ENCODE assay signal across 11 cellular contexts in genomic region chr7:82600601-82601000, GRCh38.
DNase-seq lines count a peak whose midpoint lies in the region; ATAC-seq and TF ChIP-seq lines count a peak whose summit lies in the region.
"Had no signal": no experiment of that assay in that cellular context is flagged by ENCODE, and none has a peak within 500 bp of the region (broad histone marks: within the 10 kb centered on the region; RNA-seq: fewer than 3 reads in every experiment).

No MANE protein-coding gene starts in this region.

- DNase-seq in NCI-H2107 treated with DMSO at 0.1 percent for 48 hours (lab: John Stamatoyannopoulos, UW; ENCODE audit: unreplicated experiment) (peak; percentile 48), pons (ENCODE audit: low spot score) (peak; percentile 28), NK-92 (lab: John Stamatoyannopoulos, UW; ENCODE audit: unreplicated experiment) (no peak), inferior parietal cortex (ENCODE audit: extremely low spot score) (no peak)
- no peak for DNase-seq in activated naive CD4-positive, alpha-beta T cell treated with anti-CD3 and anti-CD28 coated beads, Interleukin-2, amount 50 U/mL, for 72 hours (ENCODE audit: low spot score in 2 of 2)
- DNase-seq: activated CD8-positive, alpha-beta T cell treated with anti-CD3 and anti-CD28 coated beads, Interleukin-2, amount 10 ng/mL, durations not matched to agents 7 days and 5 days; activated naive CD4-positive, alpha-beta T cell treated with anti-CD3 and anti-CD28 coated beads, Interleukin-2, amount 10 ng/mL, durations not matched to agents 7 days and 5 days; DMS153; NCI-H226 had no signal

- 0 out of 2 replicates have a peak, but pooled peaks have one; percentile 4 for TF ChIP-seq CTCF in GM12874 (IDR thresholded peaks at IDR 0.05; ENCODE audit: insufficient read depth, low read depth, low read length)

- no peaks in the 10 kb centered on the region for H3K36me3 Mint-ChIP-seq in activated naive CD4-positive, alpha-beta T cell treated with anti-CD3 and anti-CD28 coated beads, Interleukin-2, amount 50 U/mL, for 72 hours
- H3K36me3 Mint-ChIP-seq: activated naive CD4-positive, alpha-beta T cell treated with anti-CD3 and anti-CD28 coated beads, Interleukin-2, amount 10 ng/mL, durations not matched to agents 7 days and 5 days had no signal

- H3K27ac ChIP-seq in angular gyrus (ENCODE audit: low read depth, low read length): peak overlapping the region; percentile 44

- no peak overlapping the region for H3K27ac Mint-ChIP-seq in activated naive CD4-positive, alpha-beta T cell treated with anti-CD3 and anti-CD28 coated beads, Interleukin-2, amount 50 U/mL, for 72 hours
- H3K27ac Mint-ChIP-seq: activated CD8-positive, alpha-beta T cell treated with anti-CD3 and anti-CD28 coated beads, Interleukin-2, amount 10 ng/mL, durations not matched to agents 7 days and 5 days; activated naive CD4-positive, alpha-beta T cell treated with anti-CD3 and anti-CD28 coated beads, Interleukin-2, amount 10 ng/mL, durations not matched to agents 7 days and 5 days had no signal

- ATAC-seq in activated naive CD4-positive, alpha-beta T cell treated with anti-CD3 and anti-CD28 coated beads, Interleukin-2, amount 50 U/mL, for 72 hours: no peak
- ATAC-seq: activated CD8-positive, alpha-beta T cell treated with anti-CD3 and anti-CD28 coated beads, Interleukin-2, amount 10 ng/mL, durations not matched to agents 7 days and 5 days had no signal

- H3K9me3 Mint-ChIP-seq in activated naive CD4-positive, alpha-beta T cell treated with anti-CD3 and anti-CD28 coated beads, Interleukin-2, amount 50 U/mL, for 72 hours: no peaks in the 10 kb centered on the region
- H3K9me3 Mint-ChIP-seq: activated naive CD4-positive, alpha-beta T cell treated with anti-CD3 and anti-CD28 coated beads, Interleukin-2, amount 10 ng/mL, durations not matched to agents 7 days and 5 days had no signal

Comparison
In these comparisons a context has a peak if more than half of its experiments do, and no peak if none do; other contexts are left out.
1. DNase-seq: peak in NCI-H2107 treated with DMSO at 0.1 percent for 48 hours (single experiment) and pons (single experiment); none in NK-92 (single experiment), activated naive CD4-positive, alpha-beta T cell treated with anti-CD3 and anti-CD28 coated beads, Interleukin-2, amount 50 U/mL, for 72 hours (0 of 2) and inferior parietal cortex (single experiment).